1 cellular context compared by ENCODE assay signal in genomic region chr17:17798010-17798556, GRCh38.
A peak's percentile ranks its signal among the peaks of the same experiment; 100 is the strongest.
TF ChIP-seq lines count a peak whose summit lies in the region.

No MANE protein-coding gene starts in this region.

TF ChIP-seq in HepG2, 621 proteins besides CTCF, POLR2A, EP300 and RAD21:
- TF ChIP-seq AGO2 (optimal IDR thresholded peaks at IDR 0.05; ENCODE audit: low read depth, low read length) (peak; percentile 49), CSRNP2 (CRISPR knock-in tag; conservative IDR thresholded peaks at IDR 0.05; ENCODE audit: low read depth) (no peak), NKX3-1 (CRISPR knock-in tag; IDR thresholded peaks at IDR 0.05) (no peak), ZBTB33 (CRISPR knock-in tag; IDR thresholded peaks at IDR 0.05) (no peak), ZNF574 (CRISPR knock-in tag; IDR thresholded peaks at IDR 0.05) (no peak), KDM5B (CRISPR knock-in tag; IDR thresholded peaks at IDR 0.05; ENCODE audit: borderline replicate concordance) (no peak), SATB2 (CRISPR knock-in tag; IDR thresholded peaks at IDR 0.05) (no peak), MYC (CRISPR knock-in tag; IDR thresholded peaks at IDR 0.05; ENCODE audit: borderline replicate concordance) (no peak)
